In the genomic region with DNA sequence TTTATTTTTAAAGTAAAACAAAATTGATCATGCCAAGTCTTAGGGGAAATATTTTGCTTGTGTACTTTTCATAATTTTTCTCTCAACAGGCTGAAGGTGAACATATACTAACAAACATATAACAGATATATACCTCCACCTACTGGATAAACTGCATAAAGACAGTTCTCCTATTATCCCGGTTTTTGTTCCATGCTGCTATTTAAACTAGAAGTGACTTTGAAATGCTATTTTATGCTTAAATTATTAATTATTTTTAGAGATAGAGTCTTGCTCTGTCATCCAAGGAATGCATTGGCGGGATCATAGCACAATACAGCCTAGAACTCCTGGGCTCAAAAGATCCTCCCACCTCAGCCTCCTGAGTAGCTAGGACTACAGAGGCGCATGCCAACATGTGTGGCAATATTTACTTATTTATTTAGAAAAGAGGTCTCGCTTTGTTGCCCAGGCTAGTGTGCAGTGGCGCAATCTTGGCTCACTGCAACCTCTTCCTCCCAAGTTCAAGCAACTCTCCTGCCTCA, we compare ENCODE assay signal across 9 cellular contexts. TPM values are rescaled to one million over a fixed set of nuclear protein-coding genes. Genes with fewer than 3 reads are reported as not detected.
DNase-seq lines count a peak whose midpoint lies in the region; ATAC-seq, FAIRE-seq and TF ChIP-seq lines count a peak whose summit lies in the region.
"Had no signal": no experiment of that assay in that cellular context is flagged by ENCODE, and none has a peak within 500 bp of the region (broad histone marks: within the 10 kb centered on the region; RNA-seq: fewer than 3 reads in every experiment).

No MANE protein-coding gene starts in this region.

- H3K36me3 Mint-ChIP-seq in activated CD8-positive, alpha-beta T cell treated with anti-CD3 and anti-CD28 coated beads for 36 hours (ENCODE audit: low read depth), result no peaks in the 10 kb centered on the region
- H3K36me3 Mint-ChIP-seq in activated CD8-positive, alpha-beta T cell treated with anti-CD3 and anti-CD28 coated beads, Interleukin-2, amount 10 ng/mL, durations not matched to agents 7 days and 5 days (ENCODE audit: low read depth), result no peaks in the 10 kb centered on the region

- H3K4me2 ChIP-seq in OCI-LY1 (ENCODE audit: low read length), result no peak overlapping the region

- TF ChIP-seq CTCF in activated CD8-positive, alpha-beta T cell treated with anti-CD3 and anti-CD28 coated beads for 36 hours (IDR thresholded peaks at IDR 0.05), result peak; percentile 81
- TF ChIP-seq CTCF in OCI-LY1 (IDR thresholded peaks at IDR 0.05; ENCODE audit: low read length) (peak; percentile 51), epithelial cell of proximal tubule (conservative IDR thresholded peaks at IDR 0.05; ENCODE audit: low read depth, low read length) (peak; percentile 49), pancreas (IDR thresholded peaks at IDR 0.05) (peak in 2 of 4 donors; percentile 46 to 51)

- no peaks in the 10 kb centered on the region for H3K4me1 ChIP-seq in OCI-LY1 (ENCODE audit: insufficient read depth, low read length, severe bottlenecking)
- no peaks in the 10 kb centered on the region for H3K4me1 ChIP-seq in pancreas

- H4K20me1 ChIP-seq in OCI-LY1 (ENCODE audit: insufficient read depth, low read length), result no peaks in the 10 kb centered on the region

- FAIRE-seq in pancreas (lab: Jason Lieb, UNC), result peak; percentile 92

- no peaks in the 10 kb centered on the region for H3K9me3 Mint-ChIP-seq in activated CD8-positive, alpha-beta T cell treated with anti-CD3 and anti-CD28 coated beads for 36 hours
- no peaks in the 10 kb centered on the region for H3K9me3 Mint-ChIP-seq in activated CD8-positive, alpha-beta T cell treated with anti-CD3 and anti-CD28 coated beads, Interleukin-2, amount 10 ng/mL, durations not matched to agents 7 days and 5 days (ENCODE audit: insufficient read depth)

- H3K79me2 ChIP-seq in OCI-LY1 (ENCODE audit: insufficient read depth, low read length), result no peaks in the 10 kb centered on the region

- intact Hi-C loops in activated CD8-positive, alpha-beta T cell treated with anti-CD3 and anti-CD28 coated beads for 36 hours (cut with micrococcal nuclease), result loop anchor here (2.0 kb wide), 2 partner anchors 210 to 774 kb away; no protein-coding TSS in a partner anchor
- intact Hi-C loops in pancreas (cut with DNase I), result loop anchor here in 2 of 3 donors (5.0 to 10.0 kb wide), 2 partner anchors 211 to 362 kb away; no protein-coding TSS in a partner anchor

- H3F3A ChIP-seq in OCI-LY1 (ENCODE audit: insufficient read depth, low read length), result no peaks in the 10 kb centered on the region

- no peaks in the 10 kb centered on the region for H3K27me3 ChIP-seq in OCI-LY1 (ENCODE audit: insufficient read depth, low read length)
- no peaks in the 10 kb centered on the region for H3K27me3 ChIP-seq in pancreas

- ATAC-seq in activated CD8-positive, alpha-beta T cell treated with anti-CD3 and anti-CD28 coated beads for 36 hours, result peak; percentile 45
- no peak for ATAC-seq in activated CD8-positive, alpha-beta T cell treated with anti-CD3 and anti-CD28 coated beads, Interleukin-2, amount 10 ng/mL, durations not matched to agents 7 days and 5 days
- peak; percentile 46 for ATAC-seq in HG03280 (IDR thresholded peaks at IDR 0.05; ENCODE audit: unreplicated experiment)
- ATAC-seq in pancreas, result peak; percentile 60 to 87 (median 84)
- no peak for ATAC-seq in GM19395 (IDR thresholded peaks at IDR 0.05; ENCODE audit: unreplicated experiment)

- H3K27ac ChIP-seq in OCI-LY1 (ENCODE audit: low read depth, low read length, poor library complexity, severe bottlenecking) (no peak overlapping the region), pancreas (no peak overlapping the region)
- H3K27ac ChIP-seq: skin epidermis had no signal

- 31 to 34% methylated on average over 5 of the region's 5 CpGs for WGBS in pancreas, 2 donors

- no peak overlapping the region for H2AFZ ChIP-seq in OCI-LY1 (ENCODE audit: low read length)

- H3K4me3 ChIP-seq in OCI-LY1 (ENCODE audit: low read depth, low read length, poor library complexity, severe bottlenecking), result no peak overlapping the region
- no peak overlapping the region for H3K4me3 ChIP-seq in epithelial cell of proximal tubule (ENCODE audit: low read depth, low read length)
- no peak overlapping the region for H3K4me3 ChIP-seq in pancreas
- H3K4me3 ChIP-seq: skin epidermis had no signal

- no peaks in the 10 kb centered on the region for H3K9me2 ChIP-seq in OCI-LY1 (ENCODE audit: low read depth, low read length)

- POLR2A ChIA-PET in activated CD8-positive, alpha-beta T cell treated with anti-CD3 and anti-CD28 coated beads for 36 hours (lab: Charles Lee), result no interaction called here
- POLR2A ChIA-PET in activated CD8-positive, alpha-beta T cell treated with anti-CD3 and anti-CD28 coated beads, Interleukin-2, amount 10 ng/mL, durations not matched to agents 7 days and 5 days (lab: Charles Lee), result no interaction called here

- no peaks in the 10 kb centered on the region for H3K27me3 Mint-ChIP-seq in activated CD8-positive, alpha-beta T cell treated with anti-CD3 and anti-CD28 coated beads for 36 hours
- no peaks in the 10 kb centered on the region for H3K27me3 Mint-ChIP-seq in activated CD8-positive, alpha-beta T cell treated with anti-CD3 and anti-CD28 coated beads, Interleukin-2, amount 10 ng/mL, durations not matched to agents 7 days and 5 days (ENCODE audit: low read depth)

- H3K4me3 Mint-ChIP-seq in activated CD8-positive, alpha-beta T cell treated with anti-CD3 and anti-CD28 coated beads for 36 hours, result no peak overlapping the region
- no peak overlapping the region for H3K4me3 Mint-ChIP-seq in activated CD8-positive, alpha-beta T cell treated with anti-CD3 and anti-CD28 coated beads, Interleukin-2, amount 10 ng/mL, durations not matched to agents 7 days and 5 days

- CTCF ChIA-PET in activated CD8-positive, alpha-beta T cell treated with anti-CD3 and anti-CD28 coated beads for 36 hours (lab: Charles Lee), result interaction anchor here (0.7 to 8.9 kb wide), 13 partner anchors 11 to 941 kb away, joined by 3 to 98 read pairs (median 4); no protein-coding TSS in a partner anchor
- CTCF ChIA-PET in activated CD8-positive, alpha-beta T cell treated with anti-CD3 and anti-CD28 coated beads, Interleukin-2, amount 10 ng/mL, durations not matched to agents 7 days and 5 days (lab: Charles Lee), result interaction anchor here (1.1 to 6.3 kb wide), 7 partner anchors 206 to 787 kb away, joined by 3 to 78 read pairs (median 7); no protein-coding TSS in a partner anchor

- no peak overlapping the region for H3K27ac Mint-ChIP-seq in activated CD8-positive, alpha-beta T cell treated with anti-CD3 and anti-CD28 coated beads for 36 hours
- no peak overlapping the region for H3K27ac Mint-ChIP-seq in activated CD8-positive, alpha-beta T cell treated with anti-CD3 and anti-CD28 coated beads, Interleukin-2, amount 10 ng/mL, durations not matched to agents 7 days and 5 days

- H3K9ac ChIP-seq in OCI-LY1 (ENCODE audit: low read length), result no peak overlapping the region

- no peaks in the 10 kb centered on the region for H3K4me1 Mint-ChIP-seq in activated CD8-positive, alpha-beta T cell treated with anti-CD3 and anti-CD28 coated beads for 36 hours (ENCODE audit: low read depth)
- no peaks in the 10 kb centered on the region for H3K4me1 Mint-ChIP-seq in activated CD8-positive, alpha-beta T cell treated with anti-CD3 and anti-CD28 coated beads, Interleukin-2, amount 10 ng/mL, durations not matched to agents 7 days and 5 days (ENCODE audit: low read depth)

- H3K9me3 ChIP-seq in OCI-LY1 (ENCODE audit: low read length), result no peaks in the 10 kb centered on the region
- no peaks in the 10 kb centered on the region for H3K9me3 ChIP-seq in pancreas

- DNase-seq in activated CD8-positive, alpha-beta T cell treated with anti-CD3 and anti-CD28 coated beads for 36 hours, result no peak
- DNase-seq in activated CD8-positive, alpha-beta T cell treated with anti-CD3 and anti-CD28 coated beads, Interleukin-2, amount 10 ng/mL, durations not matched to agents 7 days and 5 days, result no peak
- DNase-seq in epithelial cell of proximal tubule (ENCODE audit: low read depth) (no peak), pancreas (peak in 1 of 6 donors; percentile 22)
- no peak for DNase-seq in stimulated activated CD4-positive, alpha-beta T cell treated with anti-CD3 and anti-CD28 coated beads, Interleukin-2, amount 100 ng/mL, for 48 hours

- no peaks in the 10 kb centered on the region for H3K36me3 ChIP-seq in OCI-LY1 (ENCODE audit: insufficient read depth, low read length)
- H3K36me3 ChIP-seq in pancreas, result no peaks in the 10 kb centered on the region

RNA-seq across cellular contexts. Expression of gene ST3GAL6, which starts 49.8 kb away (rescaled TPM):
- total RNA-seq in activated CD8-positive, alpha-beta T cell treated with anti-CD3 and anti-CD28 coated beads for 36 hours, result not detected
- not detected for total RNA-seq in activated CD8-positive, alpha-beta T cell treated with anti-CD3 and anti-CD28 coated beads, Interleukin-2, amount 10 ng/mL, durations not matched to agents 7 days and 5 days
- total RNA-seq in epithelial cell of proximal tubule (1.8 and 3.9 TPM in 2 replicates), pancreas (1 to 10 TPM; 3.6 to 9.5 (median 6.7) TPM)
- 10 to 100 TPM in 1 of 2 donors, 1 to 10 TPM in 1; 5.7 to 16.1 TPM for polyA plus RNA-seq in pancreas

Comparison
In these comparisons a context has a peak if more than half of its experiments do, and no peak if none do; other contexts are left out.
1. ATAC-seq: peak in activated CD8-positive, alpha-beta T cell treated with anti-CD3 and anti-CD28 coated beads for 36 hours (single experiment), HG03280 (single experiment) and pancreas (4 of 4); none in activated CD8-positive, alpha-beta T cell treated with anti-CD3 and anti-CD28 coated beads, Interleukin-2, amount 10 ng/mL, durations not matched to agents 7 days and 5 days (single experiment) and GM19395 (single experiment).